Comparison of ENCODE assay signal across 15 cellular contexts in the genomic region with DNA sequence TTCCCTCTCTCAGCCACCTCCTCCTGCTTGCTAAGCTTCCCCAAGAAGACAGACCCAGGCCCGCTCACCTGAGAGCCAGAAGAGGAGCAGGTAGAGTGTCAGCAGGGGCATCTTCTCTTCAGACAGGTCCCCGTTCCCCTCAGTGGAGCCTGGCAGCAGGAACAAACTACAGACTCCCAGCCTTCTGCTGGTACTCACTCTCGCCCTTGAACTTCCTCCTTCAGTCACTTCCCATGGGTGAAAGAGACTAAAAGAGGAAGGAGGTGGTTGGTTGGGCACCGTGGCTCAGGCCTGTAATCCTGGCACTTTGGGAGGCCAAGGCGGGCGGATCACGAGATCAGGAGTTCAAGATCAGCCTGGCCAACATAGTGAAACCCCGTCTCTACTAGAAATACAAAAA. TPM values are rescaled to one million over a fixed set of nuclear protein-coding genes. Genes with fewer than 3 reads are reported as not detected.
A peak's percentile ranks its signal among the peaks of the same experiment; 100 is the strongest.
DNase-seq lines count a peak whose midpoint lies in the region; ATAC-seq, FAIRE-seq and TF ChIP-seq lines count a peak whose summit lies in the region.
"Had no signal": no experiment of that assay in that cellular context is flagged by ENCODE, and none has a peak within 500 bp of the region (broad histone marks: within the 10 kb centered on the region; RNA-seq: fewer than 3 reads in every experiment).

A gene (minus strand): TSS at position 168 of the 400 bp plus-strand sequence. CDS start 57 bp downstream, at position 111.

- ATAC-seq in mucosa of descending colon (peak; percentile 59), GM21390 (IDR thresholded peaks at IDR 0.05; ENCODE audit: unreplicated experiment) (no peak), GM23338 (no peak), GM19035 (IDR thresholded peaks at IDR 0.05; ENCODE audit: unreplicated experiment) (no peak)
- ATAC-seq: Panc1 had no signal

- no peaks in the 10 kb centered on the region for H3K79me2 ChIP-seq in GM23338 (replicated peaks; ENCODE audit: insufficient read depth)

- H3K9me2 ChIP-seq in GM23338 (ENCODE audit: insufficient read depth): no peaks in the 10 kb centered on the region

- peaks cover 10% of the 10 kb centered on the region for H3K36me3 Mint-ChIP-seq in dendritic cell treated with granulocyte-macrophage colony-stimulating factor and Interleukin-4, amounts not matched to agents 40 ng/mL and 50 ng/mL, for 4 days (ENCODE audit: low read depth)
- H3K36me3 Mint-ChIP-seq in GM23338 (ENCODE audit: low read depth): no peaks in the 10 kb centered on the region
- H3K36me3 Mint-ChIP-seq: activated naive CD8-positive, alpha-beta T cell had no signal

- H3K27me3 ChIP-seq in BLaER1: no peaks in the 10 kb centered on the region
- H3K27me3 ChIP-seq in GM23338 (ENCODE audit: insufficient read depth): no peaks in the 10 kb centered on the region

- no peaks in the 10 kb centered on the region for H3F3A ChIP-seq in GM23338 (replicated peaks; ENCODE audit: low read depth)

- no peak within 1 kb of the TSS for H3K4me3 ChIP-seq in BLaER1
- no peak within 1 kb of the TSS for H3K4me3 ChIP-seq in mucosa of descending colon
- no peak within 1 kb of the TSS for H3K4me3 ChIP-seq in GM23338

- no peaks in the 10 kb centered on the region for H4K20me1 ChIP-seq in BLaER1
- H4K20me1 ChIP-seq in GM23338 (replicated peaks; ENCODE audit: insufficient read depth): no peaks in the 10 kb centered on the region

- H3K9me3 ChIP-seq in BLaER1 (no peaks in the 10 kb centered on the region), mucosa of descending colon (no peaks in the 10 kb centered on the region)

- peaks cover 47% of the 10 kb centered on the region for H3K4me1 Mint-ChIP-seq in dendritic cell treated with granulocyte-macrophage colony-stimulating factor and Interleukin-4, amounts not matched to agents 40 ng/mL and 50 ng/mL, for 4 days (ENCODE audit: low read depth)
- H3K4me1 Mint-ChIP-seq in GM23338: peaks cover 2% of the 10 kb centered on the region; the same call in 1 of the 3 replicates

- DNase-seq in NOMO-1 (lab: John Stamatoyannopoulos, UW; ENCODE audit: unreplicated experiment in 2 of 2) (peak; percentile 68 to 91), mucosa of descending colon (peak in 1 of 3 donors; percentile 16), GM23338 (ENCODE audit: low spot score) (no peak), RCC 7860 (ENCODE audit: low spot score) (no peak)
- DNase-seq: HFFc6, T1000 had no signal

- peak within 1 kb of the TSS; percentile 86 for H3K27ac Mint-ChIP-seq in dendritic cell treated with granulocyte-macrophage colony-stimulating factor and Interleukin-4, amounts not matched to agents 40 ng/mL and 50 ng/mL, for 4 days
- no peak within 1 kb of the TSS for H3K27ac Mint-ChIP-seq in GM23338
- H3K27ac Mint-ChIP-seq: activated naive CD8-positive, alpha-beta T cell; HFFc6 had no signal

- H3K36me3 ChIP-seq in BLaER1 (no peaks in the 10 kb centered on the region), mucosa of descending colon (ENCODE audit: low read depth) (no peaks in the 10 kb centered on the region), GM23338 (ENCODE audit: insufficient read depth) (no peaks in the 10 kb centered on the region)

- H3K4me3 Mint-ChIP-seq in dendritic cell treated with granulocyte-macrophage colony-stimulating factor and Interleukin-4, amounts not matched to agents 40 ng/mL and 50 ng/mL, for 4 days: peak within 1 kb of the TSS; percentile 97
- no peak within 1 kb of the TSS for H3K4me3 Mint-ChIP-seq in GM23338
- H3K4me3 Mint-ChIP-seq: activated naive CD8-positive, alpha-beta T cell; HFFc6 had no signal

- H2AFZ ChIP-seq in GM23338: no peak within 1 kb of the TSS

- TF ChIP-seq CTCF in mucosa of descending colon (IDR thresholded peaks at IDR 0.05) (no peak), GM23338 (conservative IDR thresholded peaks at IDR 0.05; ENCODE audit: low read depth in 2 of 2) (no peak)

- H3K4me1 ChIP-seq in BLaER1: peaks cover 14% of the 10 kb centered on the region
- no peaks in the 10 kb centered on the region for H3K4me1 ChIP-seq in mucosa of descending colon (ENCODE audit: low read depth)
- H3K4me1 ChIP-seq in GM23338 (ENCODE audit: insufficient read depth): no peaks in the 10 kb centered on the region

- H3K9me3 Mint-ChIP-seq in dendritic cell treated with granulocyte-macrophage colony-stimulating factor and Interleukin-4, amounts not matched to agents 40 ng/mL and 50 ng/mL, for 4 days: no peaks in the 10 kb centered on the region
- no peaks in the 10 kb centered on the region for H3K9me3 Mint-ChIP-seq in GM23338
- H3K9me3 Mint-ChIP-seq: HFFc6 had no signal

- no peak within 1 kb of the TSS for H3K9ac ChIP-seq in BLaER1
- H3K9ac ChIP-seq: KMS-11 had no signal

- no peak for FAIRE-seq in RCC 7860 (lab: Jason Lieb, UNC)
- FAIRE-seq: islet of Langerhans had no signal

- peak within 1 kb of the TSS; percentile 51 for H3K4me2 ChIP-seq in BLaER1
- no peak within 1 kb of the TSS for H3K4me2 ChIP-seq in GM23338
- H3K4me2 ChIP-seq: KMS-11 had no signal

- H3K27ac ChIP-seq in BLaER1 (no peak within 1 kb of the TSS), GM23338 (ENCODE audit: low read depth) (no peak within 1 kb of the TSS)
- H3K27ac ChIP-seq: KMS-11 had no signal

- peaks cover 2% of the 10 kb centered on the region for H3K27me3 Mint-ChIP-seq in dendritic cell treated with granulocyte-macrophage colony-stimulating factor and Interleukin-4, amounts not matched to agents 40 ng/mL and 50 ng/mL, for 4 days
- H3K27me3 Mint-ChIP-seq in GM23338 (ENCODE audit: insufficient read depth, low read depth, poor library complexity): peaks cover 8% of the 10 kb centered on the region
- H3K27me3 Mint-ChIP-seq: activated naive CD8-positive, alpha-beta T cell had no signal

- intact Hi-C loops in dendritic cell treated with granulocyte-macrophage colony-stimulating factor and Interleukin-4, amounts not matched to agents 40 ng/mL and 50 ng/mL, for 4 days (cut with micrococcal nuclease): loop anchor here (5.0 kb wide), 1 partner anchor 35 kb away; no protein-coding TSS in a partner anchor
- intact Hi-C loops in mucosa of descending colon (cut with DNase I, micrococcal nuclease): no loop called here

TF ChIP-seq in GM23338, 12 proteins besides CTCF, POLR2A, EP300 and RAD21 (continues in another document):
- no peak for TF ChIP-seq EZH2phosphoT487 (IDR thresholded peaks at IDR 0.05; ENCODE audit: unreplicated experiment)
- no peak for TF ChIP-seq JUNB (IDR thresholded peaks at IDR 0.05; ENCODE audit: unreplicated experiment)
- no peak for TF ChIP-seq CREB1 (CRISPR knock-in tag; IDR thresholded peaks at IDR 0.05; ENCODE audit: low read depth)
- TF ChIP-seq, protein P1, sequence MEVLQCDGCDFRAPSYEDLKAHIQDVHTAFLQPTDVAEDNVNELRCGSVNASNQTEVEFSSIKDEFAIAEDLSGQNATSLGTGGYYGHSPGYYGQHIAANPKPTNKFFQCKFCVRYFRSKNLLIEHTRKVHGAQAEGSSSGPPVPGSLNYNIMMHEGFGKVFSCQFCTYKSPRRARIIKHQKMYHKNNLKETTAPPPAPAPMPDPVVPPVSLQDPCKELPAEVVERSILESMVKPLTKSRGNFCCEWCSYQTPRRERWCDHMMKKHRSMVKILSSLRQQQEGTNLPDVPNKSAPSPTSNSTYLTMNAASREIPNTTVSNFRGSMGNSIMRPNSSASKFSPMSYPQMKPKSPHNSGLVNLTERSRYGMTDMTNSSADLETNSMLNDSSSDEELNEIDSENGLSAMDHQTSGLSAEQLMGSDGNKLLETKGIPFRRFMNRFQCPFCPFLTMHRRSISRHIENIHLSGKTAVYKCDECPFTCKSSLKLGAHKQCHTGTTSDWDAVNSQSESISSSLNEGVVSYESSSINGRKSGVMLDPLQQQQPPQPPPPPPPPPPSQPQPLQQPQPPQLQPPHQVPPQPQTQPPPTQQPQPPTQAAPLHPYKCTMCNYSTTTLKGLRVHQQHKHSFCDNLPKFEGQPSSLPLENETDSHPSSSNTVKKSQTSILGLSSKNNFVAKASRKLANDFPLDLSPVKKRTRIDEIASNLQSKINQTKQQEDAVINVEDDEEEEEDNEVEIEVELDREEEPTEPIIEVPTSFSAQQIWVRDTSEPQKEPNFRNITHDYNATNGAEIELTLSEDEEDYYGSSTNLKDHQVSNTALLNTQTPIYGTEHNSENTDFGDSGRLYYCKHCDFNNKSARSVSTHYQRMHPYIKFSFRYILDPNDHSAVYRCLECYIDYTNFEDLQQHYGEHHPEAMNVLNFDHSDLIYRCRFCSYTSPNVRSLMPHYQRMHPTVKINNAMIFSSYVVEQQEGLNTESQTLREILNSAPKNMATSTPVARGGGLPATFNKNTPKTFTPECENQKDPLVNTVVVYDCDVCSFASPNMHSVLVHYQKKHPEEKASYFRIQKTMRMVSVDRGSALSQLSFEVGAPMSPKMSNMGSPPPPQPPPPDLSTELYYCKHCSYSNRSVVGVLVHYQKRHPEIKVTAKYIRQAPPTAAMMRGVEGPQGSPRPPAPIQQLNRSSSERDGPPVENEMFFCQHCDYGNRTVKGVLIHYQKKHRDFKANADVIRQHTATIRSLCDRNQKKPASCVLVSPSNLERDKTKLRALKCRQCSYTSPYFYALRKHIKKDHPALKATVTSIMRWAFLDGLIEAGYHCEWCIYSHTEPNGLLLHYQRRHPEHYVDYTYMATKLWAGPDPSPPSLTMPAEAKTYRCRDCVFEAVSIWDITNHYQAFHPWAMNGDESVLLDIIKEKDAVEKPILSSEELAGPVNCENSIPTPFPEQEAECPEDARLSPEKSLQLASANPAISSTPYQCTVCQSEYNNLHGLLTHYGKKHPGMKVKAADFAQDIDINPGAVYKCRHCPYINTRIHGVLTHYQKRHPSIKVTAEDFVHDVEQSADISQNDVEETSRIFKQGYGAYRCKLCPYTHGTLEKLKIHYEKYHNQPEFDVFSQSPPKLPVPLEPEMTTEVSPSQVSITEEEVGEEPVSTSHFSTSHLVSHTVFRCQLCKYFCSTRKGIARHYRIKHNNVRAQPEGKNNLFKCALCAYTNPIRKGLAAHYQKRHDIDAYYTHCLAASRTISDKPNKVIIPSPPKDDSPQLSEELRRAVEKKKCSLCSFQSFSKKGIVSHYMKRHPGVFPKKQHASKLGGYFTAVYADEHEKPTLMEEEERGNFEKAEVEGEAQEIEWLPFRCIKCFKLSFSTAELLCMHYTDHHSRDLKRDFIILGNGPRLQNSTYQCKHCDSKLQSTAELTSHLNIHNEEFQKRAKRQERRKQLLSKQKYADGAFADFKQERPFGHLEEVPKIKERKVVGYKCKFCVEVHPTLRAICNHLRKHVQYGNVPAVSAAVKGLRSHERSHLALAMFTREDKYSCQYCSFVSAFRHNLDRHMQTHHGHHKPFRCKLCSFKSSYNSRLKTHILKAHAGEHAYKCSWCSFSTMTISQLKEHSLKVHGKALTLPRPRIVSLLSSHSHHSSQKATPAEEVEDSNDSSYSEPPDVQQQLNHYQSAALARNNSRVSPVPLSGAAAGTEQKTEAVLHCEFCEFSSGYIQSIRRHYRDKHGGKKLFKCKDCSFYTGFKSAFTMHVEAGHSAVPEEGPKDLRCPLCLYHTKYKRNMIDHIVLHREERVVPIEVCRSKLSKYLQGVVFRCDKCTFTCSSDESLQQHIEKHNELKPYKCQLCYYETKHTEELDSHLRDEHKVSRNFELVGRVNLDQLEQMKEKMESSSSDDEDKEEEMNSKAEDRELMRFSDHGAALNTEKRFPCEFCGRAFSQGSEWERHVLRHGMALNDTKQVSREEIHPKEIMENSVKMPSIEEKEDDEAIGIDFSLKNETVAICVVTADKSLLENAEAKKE (CRISPR knock-in tag; IDR thresholded peaks at IDR 0.05): no peak

RNA-seq across cellular contexts. Expression of the gene that starts here (rescaled TPM):
- total RNA-seq in mucosa of descending colon: 1 to 10 TPM; 2.0 TPM
- total RNA-seq in GM23338 (2014; rRNA removed; shearing (Covaris generic)): not detected in 2 replicates
- not detected in 2 replicates for polyA plus RNA-seq in GM23338 (2016; fragmentation: Nextera tagmentation; extraction: Ambion mirVana)
- total RNA-seq: Daoy, HFFc6 had no signal

Comparison
In these comparisons a context has a peak if more than half of its experiments do, and no peak if none do; other contexts are left out.
1. DNase-seq: peak in NOMO-1 (2 of 2); none in GM23338 (single experiment) and RCC 7860 (single experiment).